ENCODE assay signal across 27 cellular contexts in genomic region chr16:65095090-65095728, GRCh38. TPM values are rescaled to one million over a fixed set of nuclear protein-coding genes. Genes with fewer than 3 reads are reported as not detected.
"Had no signal": no experiment of that assay in that cellular context is flagged by ENCODE, and none has a peak within 500 bp of the region (broad histone marks: within the 10 kb centered on the region; RNA-seq: fewer than 3 reads in every experiment).

No MANE protein-coding gene starts in this region.

- H3K36me3 Mint-ChIP-seq: immature natural killer cell; naive B cell; natural killer cell; stimulated activated effector memory CD8-positive, alpha-beta T cell treated with anti-CD3 and anti-CD28 coated beads, Interleukin-12 subunit alpha, Interleukin-12 subunit beta, amount 100 ng/mL, for 72 hours had no signal

- H3K4me3 Mint-ChIP-seq: immature natural killer cell; naive B cell; natural killer cell; nephron progenitor cell; neural progenitor cell; stimulated activated effector memory CD8-positive, alpha-beta T cell treated with anti-CD3 and anti-CD28 coated beads, Interleukin-12 subunit alpha, Interleukin-12 subunit beta, amount 100 ng/mL, for 72 hours; stimulated activated naive CD8-positive, alpha-beta T cell treated with anti-CD3 and anti-CD28 coated beads, Interleukin-15, Interleukin-2, amounts not matched to agents 100 ng/mL and 50 ng/mL, for 24 hours; type B pancreatic cell had no signal

- H3K4me1 Mint-ChIP-seq: immature natural killer cell; naive B cell; natural killer cell; neural progenitor cell; stimulated activated effector memory CD8-positive, alpha-beta T cell treated with anti-CD3 and anti-CD28 coated beads, Interleukin-12 subunit alpha, Interleukin-12 subunit beta, amount 100 ng/mL, for 72 hours had no signal

- H3K9me3 ChIP-seq: heart left ventricle, left ventricle myocardium inferior, neutrophil, ovary, right atrium auricular region, right lobe of liver, spleen, suprapubic skin, thoracic aorta, tibial artery, uterus had no signal

- H3K4me2 ChIP-seq: neural progenitor cell had no signal

- DNase-seq: heart left ventricle; hypothalamus; immature natural killer cell; kidney; left ventricle myocardium inferior; naive B cell; natural killer cell; nephron progenitor cell; occipital lobe; ovary; right lobe of liver; spleen; stimulated activated CD4-positive, alpha-beta T cell treated with anti-CD3 and anti-CD28 coated beads, Interleukin-4, amount 100 ng/mL, for 24 hours; stimulated activated naive CD4-positive, alpha-beta T cell; tibial artery; uterus had no signal

- H3K36me3 ChIP-seq: heart left ventricle, left ventricle myocardium inferior, neural progenitor cell, neutrophil, ovary, right atrium auricular region, right lobe of liver, spleen, suprapubic skin, thoracic aorta, tibial artery, uterus had no signal

- H3K27ac Mint-ChIP-seq: immature natural killer cell; naive B cell; natural killer cell; nephron progenitor cell; neural progenitor cell; progenitor cell of endocrine pancreas; stimulated activated effector memory CD8-positive, alpha-beta T cell treated with anti-CD3 and anti-CD28 coated beads, Interleukin-12 subunit alpha, Interleukin-12 subunit beta, amount 100 ng/mL, for 72 hours; stimulated activated naive CD8-positive, alpha-beta T cell treated with anti-CD3 and anti-CD28 coated beads, Interleukin-15, Interleukin-2, amounts not matched to agents 100 ng/mL and 50 ng/mL, for 24 hours; type B pancreatic cell had no signal

- ATAC-seq: heart left ventricle; natural killer cell; right lobe of liver; stimulated activated effector memory CD8-positive, alpha-beta T cell treated with anti-CD3 and anti-CD28 coated beads, Interleukin-12 subunit alpha, Interleukin-12 subunit beta, amount 100 ng/mL, for 72 hours had no signal

- H3K4me1 ChIP-seq: heart left ventricle, left ventricle myocardium inferior, neural progenitor cell, right atrium auricular region, right lobe of liver, suprapubic skin, tibial artery, uterus had no signal

- H3K9me3 Mint-ChIP-seq: nephron progenitor cell had no signal

- H3K4me3 ChIP-seq: heart left ventricle, left ventricle myocardium inferior, lung, neural progenitor cell, ovary, right atrium auricular region, right lobe of liver, skin epidermis, spleen, suprapubic skin, thoracic aorta, tibial artery, uterus had no signal

- H3K27me3 ChIP-seq: heart left ventricle, neural progenitor cell, neutrophil, ovary, right atrium auricular region, right lobe of liver, spleen, suprapubic skin, tibial artery, uterus had no signal

- H3K27ac ChIP-seq: heart left ventricle, left ventricle myocardium inferior, neural progenitor cell, neutrophil, ovary, right atrium auricular region, right lobe of liver, skin epidermis, spleen, suprapubic skin, thoracic aorta, tibial artery, uterus had no signal

- H2AFZ ChIP-seq: neural progenitor cell had no signal

- H3K27me3 Mint-ChIP-seq: progenitor cell of endocrine pancreas; stimulated activated naive CD8-positive, alpha-beta T cell treated with anti-CD3 and anti-CD28 coated beads, Interleukin-15, Interleukin-2, amounts not matched to agents 100 ng/mL and 50 ng/mL, for 24 hours; type B pancreatic cell had no signal

RNA-seq across cellular contexts. Expression of gene CDH11, which starts 26.7 kb away (rescaled TPM):
- total RNA-seq: natural killer cell had no signal
